In the genomic region with DNA sequence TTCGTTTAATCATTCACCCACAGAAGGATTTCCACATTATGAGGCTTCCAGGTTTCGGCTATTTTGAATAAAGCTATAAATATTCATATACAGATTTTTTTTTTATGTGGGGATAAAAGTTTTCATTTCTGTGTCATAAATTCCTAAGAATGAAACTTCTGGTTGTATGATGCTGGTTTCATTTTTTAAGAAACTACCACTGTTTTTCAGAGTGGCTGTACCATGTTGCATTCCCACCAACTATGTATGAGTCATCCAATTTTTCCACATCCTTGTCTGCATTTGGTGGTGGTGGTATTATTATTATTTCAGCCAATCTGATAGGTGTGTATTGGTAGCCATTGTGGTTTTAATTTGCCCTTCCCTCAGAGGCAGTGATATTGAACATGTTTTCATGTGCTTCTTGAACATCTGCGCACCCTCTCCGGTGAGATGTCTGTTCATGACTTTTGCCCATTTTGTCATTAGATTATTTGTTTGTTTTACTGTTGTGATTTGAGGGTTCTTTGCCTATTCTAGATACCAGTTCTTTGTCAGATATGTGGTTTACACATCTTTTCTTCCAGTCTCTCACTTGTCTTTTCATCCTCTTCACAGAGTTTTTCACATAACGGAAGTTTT, we compare ENCODE assay signal across 2 cellular contexts.
TF ChIP-seq lines count a peak whose summit lies in the region.

No MANE protein-coding gene starts in this region.

TF ChIP-seq in endothelial cell of umbilical vein, 7 proteins besides CTCF, POLR2A, EP300 and RAD21:
- no peak for TF ChIP-seq POLR2AphosphoS5 (IDR thresholded peaks at IDR 0.05; ENCODE audit: insufficient read depth, low read depth, low read length)
- TF ChIP-seq JUN (IDR thresholded peaks at IDR 0.05; ENCODE audit: borderline replicate concordance, insufficient read depth, insufficient read length, low read depth), result peak; percentile 9

TF ChIP-seq in HEK293T, 16 proteins besides CTCF, POLR2A, EP300 and RAD21:
- TF ChIP-seq FOXA1 (IDR thresholded peaks at IDR 0.05) (no peak), FOXK2 (IDR thresholded peaks at IDR 0.05) (no peak), L3MBTL2 (conservative IDR thresholded peaks at IDR 0.05) (no peak), BHLHE40 (IDR thresholded peaks at IDR 0.05; ENCODE audit: borderline replicate concordance) (no peak), HDGF (IDR thresholded peaks at IDR 0.05; ENCODE audit: borderline replicate concordance) (no peak), ZNF384 (IDR thresholded peaks at IDR 0.05) (no peak), TARDBP (IDR thresholded peaks at IDR 0.05) (no peak), SP1 (IDR thresholded peaks at IDR 0.05) (no peak)
- TF ChIP-seq, protein P1, sequence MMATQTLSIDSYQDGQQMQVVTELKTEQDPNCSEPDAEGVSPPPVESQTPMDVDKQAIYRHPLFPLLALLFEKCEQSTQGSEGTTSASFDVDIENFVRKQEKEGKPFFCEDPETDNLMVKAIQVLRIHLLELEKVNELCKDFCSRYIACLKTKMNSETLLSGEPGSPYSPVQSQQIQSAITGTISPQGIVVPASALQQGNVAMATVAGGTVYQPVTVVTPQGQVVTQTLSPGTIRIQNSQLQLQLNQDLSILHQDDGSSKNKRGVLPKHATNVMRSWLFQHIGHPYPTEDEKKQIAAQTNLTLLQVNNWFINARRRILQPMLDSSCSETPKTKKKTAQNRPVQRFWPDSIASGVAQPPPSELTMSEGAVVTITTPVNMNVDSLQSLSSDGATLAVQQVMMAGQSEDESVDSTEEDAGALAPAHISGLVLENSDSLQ (IDR thresholded peaks at IDR 0.05), result no peak
